In the genomic region with DNA sequence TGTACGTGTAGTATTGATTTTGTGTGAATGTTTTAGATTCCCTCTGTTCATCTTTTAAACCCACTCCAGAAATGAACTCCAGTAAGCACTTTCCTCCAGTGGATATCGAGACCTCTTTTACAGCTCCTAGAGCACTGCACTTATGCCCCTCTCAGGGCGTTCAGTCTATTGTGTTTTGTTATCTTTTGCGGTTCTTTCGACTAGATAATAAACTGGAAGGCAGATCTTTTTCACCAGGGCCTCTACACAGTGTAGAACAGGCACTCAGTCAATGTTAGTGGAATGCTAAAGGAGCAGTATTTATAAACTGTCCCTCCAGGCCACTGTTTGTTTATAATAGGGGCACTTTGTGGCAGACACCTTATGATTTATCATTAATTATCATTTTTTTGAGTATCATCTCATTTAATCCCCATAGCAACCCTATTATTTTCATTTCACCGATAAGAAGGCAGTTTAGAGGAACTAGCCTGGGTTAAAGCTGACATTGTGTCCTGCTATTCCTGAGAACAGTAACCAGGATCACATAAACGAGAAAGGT, we compare ENCODE assay signal across 8 cellular contexts. TPM values are rescaled to one million over a fixed set of nuclear protein-coding genes. Genes with fewer than 3 reads are reported as not detected.
DNase-seq lines count a peak whose midpoint lies in the region; ATAC-seq and TF ChIP-seq lines count a peak whose summit lies in the region.

No MANE protein-coding gene starts in this region.

- H3K79me1 ChIP-seq in neuronal stem cell (ENCODE audit: low read depth, low read length) = no peaks in the 10 kb centered on the region

- H3K4me1 ChIP-seq in OCI-LY7 (ENCODE audit: insufficient read depth, low read length, poor library complexity, severe bottlenecking) (peaks cover 54% of the 10 kb centered on the region), duodenal mucosa (ENCODE audit: control insufficient read depth in 1 of 2, insufficient read depth in 2 of 2, low read length in 2 of 2) (peaks cover 37 to 45% of the 10 kb centered on the region in 2 donors), neuronal stem cell (ENCODE audit: control insufficient read depth in 2 of 2, insufficient read depth in 1 of 2, low read depth in 1 of 2, low read length in 2 of 2) (peaks cover 6 to 12% of the 10 kb centered on the region in 2 donors)

- H3K36me3 ChIP-seq in OCI-LY7 (ENCODE audit: insufficient read depth, low read length) (peaks cover 16% of the 10 kb centered on the region), duodenal mucosa (ENCODE audit: control insufficient read depth in 1 of 2, insufficient read depth in 2 of 2, low read length in 2 of 2) (peaks cover 0 to 3% of the 10 kb centered on the region in 2 donors), neuronal stem cell (replicated peaks in 1 of 2; ENCODE audit: control insufficient read depth in 2 of 2, insufficient read depth in 2 of 2, low read length in 2 of 2) (peaks cover 2 to 15% of the 10 kb centered on the region in 2 donors)

- peak overlapping the region; percentile 74 to 82 for H3K9ac ChIP-seq in duodenal mucosa (ENCODE audit: low read depth in 1 of 2, low read length in 2 of 2)
- no peak overlapping the region for H3K9ac ChIP-seq in neuronal stem cell (ENCODE audit: low read depth, low read length, poor library complexity)

- intact Hi-C loops in OCI-LY7 (cut with micrococcal nuclease; ENCODE audit: unreplicated experiment) = loop anchor here (5.0 to 10.0 kb wide), 5 partner anchors 369 to 1457 kb away; partner anchors contain the start of genes HNRNPLL and SRSF7

- H4K8ac ChIP-seq in neuronal stem cell (ENCODE audit: low read depth, low read length) = no peak overlapping the region

- H2AFZ ChIP-seq in OCI-LY7 (ENCODE audit: low read length) (peak overlapping the region; percentile 51; the same call in 1 of the 2 replicates), neuronal stem cell (ENCODE audit: low read length) (peak overlapping the region; percentile 89)

- H2BK12ac ChIP-seq in neuronal stem cell (ENCODE audit: low read length) = no peak overlapping the region

- no peak for TF ChIP-seq CTCF in OCI-LY7 (conservative IDR thresholded peaks at IDR 0.05; ENCODE audit: low read length)

- no peaks in the 10 kb centered on the region for H3K9me2 ChIP-seq in OCI-LY7 (ENCODE audit: insufficient read depth, low read length)

- H2BK15ac ChIP-seq in neuronal stem cell (ENCODE audit: low read length) = no peak overlapping the region

- no peak overlapping the region for H3K18ac ChIP-seq in neuronal stem cell (ENCODE audit: low read length)

- H2BK120ac ChIP-seq in neuronal stem cell (ENCODE audit: low read depth, low read length) = no peak overlapping the region

- H3K27ac ChIP-seq in OCI-LY7 (ENCODE audit: low read depth, low read length, poor library complexity, severe bottlenecking) (peak overlapping the region; percentile 78), duodenal mucosa (ENCODE audit: low read depth, low read length) (peak overlapping the region; percentile 94), neuronal stem cell (replicated peaks; ENCODE audit: low read length) (peak overlapping the region; percentile 88)

- BruUV-seq in OCI-LY7 (replicated peaks; lab: Mats Ljungman, UMichigan) = TSS peak; percentile 69

- no CpG with 5 or more reads among the region's 7 CpGs for WGBS in neuronal stem cell (ENCODE audit: extremely low coverage in 2 of 2, insufficient read length in 2 of 2, insufficient replicate concordance in 1 of 2), 2 donors

- no peak overlapping the region for H3K4ac ChIP-seq in neuronal stem cell (ENCODE audit: low read length)

- no peak overlapping the region for H2AK5ac ChIP-seq in neuronal stem cell (ENCODE audit: low read depth, low read length)

- no peak overlapping the region for H3K14ac ChIP-seq in neuronal stem cell (ENCODE audit: low read length)

- H3K23ac ChIP-seq in neuronal stem cell (ENCODE audit: low read depth, low read length, poor library complexity) = no peak overlapping the region

- peaks cover 19% of the 10 kb centered on the region for H4K20me1 ChIP-seq in OCI-LY7 (ENCODE audit: insufficient read depth, low read length)

- DNase-seq in DMS153 treated with DMSO at 0.1 percent for 48 hours (lab: John Stamatoyannopoulos, UW; ENCODE audit: unreplicated experiment) (peak; percentile 75), DMS153 (lab: John Stamatoyannopoulos, UW) (no peak), OCI-LY7 (ENCODE audit: low spot score) (peak; percentile 37), neuronal stem cell (ENCODE audit: low spot score) (no peak)
- no peak for DNase-seq in stimulated activated CD4-positive, alpha-beta T cell treated with anti-CD3 and anti-CD28 coated beads, Interleukin-2, amount 100 ng/mL, for 48 hours

- POLR2A ChIA-PET in OCI-LY7 (lab: Charles Lee) = interaction anchor here (0.8 to 2.2 kb wide), 6 partner anchors 10 to 108 kb away, joined by 3 to 6 read pairs (median 4); no protein-coding TSS in a partner anchor

- no peak overlapping the region for H4K91ac ChIP-seq in neuronal stem cell (ENCODE audit: low read depth, low read length, poor library complexity)

- no peak overlapping the region for H2BK5ac ChIP-seq in neuronal stem cell (ENCODE audit: low read length)

- no peak for ATAC-seq in HG02623 (IDR thresholded peaks at IDR 0.05; ENCODE audit: unreplicated experiment)
- no peak for ATAC-seq in HG03045 (IDR thresholded peaks at IDR 0.05; ENCODE audit: unreplicated experiment)

- H3K4me3 ChIP-seq in OCI-LY7 (ENCODE audit: low read depth, low read length, poor library complexity, severe bottlenecking) = peak overlapping the region; percentile 80
- H3K4me3 ChIP-seq in duodenal mucosa (ENCODE audit: low read depth in 1 of 2, low read length in 2 of 2) = peak overlapping the region; percentile 87 to 92
- H3K4me3 ChIP-seq in neuronal stem cell (ENCODE audit: low read length in 2 of 2) = peak overlapping the region; percentile 56 to 93

- H3K79me2 ChIP-seq in OCI-LY7 (ENCODE audit: insufficient read depth, low read depth, low read length) = peaks cover 55% of the 10 kb centered on the region

- H3K9me3 ChIP-seq in OCI-LY7 (ENCODE audit: low read length) (no peaks in the 10 kb centered on the region), duodenal mucosa (ENCODE audit: control insufficient read depth in 1 of 2, low read length in 2 of 2) (no peaks in the 10 kb centered on the region), neuronal stem cell (replicated peaks in 1 of 2; ENCODE audit: control insufficient read depth in 2 of 2, insufficient read depth in 1 of 2, low read depth in 1 of 2, low read length in 2 of 2) (no peaks in the 10 kb centered on the region)

- H3K27me3 ChIP-seq in duodenal mucosa (ENCODE audit: control insufficient read depth in 1 of 2, insufficient read depth in 2 of 2, low read length in 2 of 2) (no peaks in the 10 kb centered on the region), neuronal stem cell (ENCODE audit: control insufficient read depth in 3 of 3, insufficient read depth in 3 of 3, low read depth in 1 of 3, low read length in 3 of 3) (no peaks in the 10 kb centered on the region)

- CTCF ChIA-PET in OCI-LY7 (lab: Charles Lee; ENCODE audit: unreplicated experiment) = no interaction called here

- H3K4me2 ChIP-seq in OCI-LY7 (ENCODE audit: low read length) (peak overlapping the region; percentile 90), neuronal stem cell (ENCODE audit: insufficient read depth, low read length, poor library complexity, severe bottlenecking) (peak overlapping the region; percentile 59)

RNA-seq across cellular contexts. Expression of gene SOS1, which starts 0.7 kb away (rescaled TPM):
- 15.2 and 21.3 TPM in 2 replicates for total RNA-seq in OCI-LY7 (2014; rRNA removed; shearing (Covaris generic))
- total RNA-seq in OCI-LY7 (2022) = 40.0 and 47.9 TPM in 2 replicates
- polyA plus RNA-seq in neuronal stem cell (2013, experiment 1 of 2) = 29.4 TPM
- 32.4 TPM for polyA plus RNA-seq in neuronal stem cell (2013, experiment 2 of 2)

Comparison
In these comparisons a context has a peak if more than half of its experiments do, and no peak if none do; other contexts are left out.
1. DNase-seq: peak in DMS153 treated with DMSO at 0.1 percent for 48 hours (single experiment) and OCI-LY7 (single experiment); none in DMS153 (single experiment), neuronal stem cell (single experiment) and stimulated activated CD4-positive, alpha-beta T cell treated with anti-CD3 and anti-CD28 coated beads, Interleukin-2, amount 100 ng/mL, for 48 hours (0 of 2).
2. Peak in every context shown above with its lines, with median percentiles within 50 percentile points of each other: H3K27ac ChIP-seq and H3K4me3 ChIP-seq.